In genomic region chr4:151882072-151882803, GRCh38 we compare ENCODE assay signal across 13 cellular contexts.
A peak's percentile ranks its signal among the peaks of the same experiment; 100 is the strongest.
DNase-seq lines count a peak whose midpoint lies in the region; ATAC-seq and TF ChIP-seq lines count a peak whose summit lies in the region.
"Had no signal": no experiment of that assay in that cellular context is flagged by ENCODE, and none has a peak within 500 bp of the region (broad histone marks: within the 10 kb centered on the region; RNA-seq: fewer than 3 reads in every experiment).

No MANE protein-coding gene starts in this region.

- H3K27ac Mint-ChIP-seq in immature natural killer cell = no peak overlapping the region

- H3K36me3 Mint-ChIP-seq in immature natural killer cell = no peaks in the 10 kb centered on the region

- no peak overlapping the region for H3K4me3 ChIP-seq in gastrocnemius medialis
- H3K4me3 ChIP-seq: coronary artery had no signal

- no peak overlapping the region for H3K27ac ChIP-seq in gastrocnemius medialis
- H3K27ac ChIP-seq: coronary artery had no signal

- no peaks in the 10 kb centered on the region for H3K4me1 ChIP-seq in gastrocnemius medialis

- no peaks in the 10 kb centered on the region for H3K36me3 ChIP-seq in gastrocnemius medialis

- no peaks in the 10 kb centered on the region for H3K9me3 ChIP-seq in gastrocnemius medialis

- no peaks in the 10 kb centered on the region for H3K27me3 ChIP-seq in gastrocnemius medialis

- no peak for TF ChIP-seq CTCF in gastrocnemius medialis (IDR thresholded peaks at IDR 0.05 in 4 of 5, conservative IDR thresholded peaks at IDR 0.05 in 1 of 5)

- peaks cover 0 to 2% (median 0%) of the 10 kb centered on the region in 3 donors for H3K27me3 Mint-ChIP-seq in immature natural killer cell (ENCODE audit: low read depth in 3 of 3)

- no peak overlapping the region for H3K4me3 Mint-ChIP-seq in immature natural killer cell

- H3K4me1 Mint-ChIP-seq in immature natural killer cell = no peaks in the 10 kb centered on the region

- ATAC-seq in HG02571 (IDR thresholded peaks at IDR 0.05; ENCODE audit: unreplicated experiment) = peak; percentile 61
- ATAC-seq in HG03457 (IDR thresholded peaks at IDR 0.05; ENCODE audit: unreplicated experiment) = peak; percentile 47
- ATAC-seq in gastrocnemius medialis = no peak

- no peaks in the 10 kb centered on the region for H3K9me3 Mint-ChIP-seq in immature natural killer cell

- TF ChIP-seq POLR2A in gastrocnemius medialis (IDR thresholded peaks at IDR 0.05) = no peak

- DNase-seq in stimulated activated CD4-positive, alpha-beta T cell treated with anti-CD3 and anti-CD28 coated beads, Interleukin-15, amount 100 ng/mL, for 24 hours = peak; percentile 36
- no peak for DNase-seq in stimulated activated CD4-positive, alpha-beta T cell treated with anti-CD3 and anti-CD28 coated beads, Interleukin-1b, Interleukin-23, amount 100 ng/mL, for 48 hours
- DNase-seq in gastrocnemius medialis (no peak), NCI-H2029 treated with DMSO at 0.1 percent for 48 hours (lab: John Stamatoyannopoulos, UW) (no peak), NCI-H1105 (lab: John Stamatoyannopoulos, UW) (no peak), immature natural killer cell (no peak)
- DNase-seq: AML-193; head of caudate nucleus; NCI-H446 treated with DMSO at 0.1 percent for 48 hours; stimulated activated naive CD4-positive, alpha-beta T cell treated with Interleukin-2 at 50 U/mL for 16 hours had no signal

- intact Hi-C loops in gastrocnemius medialis (cut with DNase I; ENCODE audit: low total_unique reads) = no loop called here

- in situ Hi-C loops in gastrocnemius medialis (cut with MboI; ENCODE audit: low sequenced_read_pairs in 4 of 4) = no loop called here

Comparison
In these comparisons a context has a peak if more than half of its experiments do, and no peak if none do; other contexts are left out.
1. ATAC-seq: peak in HG02571 (single experiment) and HG03457 (single experiment); none in gastrocnemius medialis (0 of 2).